Comparison of ENCODE assay signal across 7 cellular contexts in genomic region chr19:35468637-35469036, GRCh38. TPM values are rescaled to one million over a fixed set of nuclear protein-coding genes. Genes with fewer than 3 reads are reported as not detected.
DNase-seq lines count a peak whose midpoint lies in the region; ATAC-seq and TF ChIP-seq lines count a peak whose summit lies in the region.

No MANE protein-coding gene starts in this region.

- no peak overlapping the region for H3K14ac ChIP-seq in H9 (ENCODE audit: insufficient read depth, low read length)

- no peak overlapping the region for H3T11ph ChIP-seq in H9 (ENCODE audit: low read length)

- H3K36me3 Mint-ChIP-seq in H9 (ENCODE audit: insufficient read depth in 1 of 3, low read depth in 3 of 3): no peaks in the 10 kb centered on the region

- H3K79me2 ChIP-seq in H9 (ENCODE audit: insufficient read depth, low read length) (no peaks in the 10 kb centered on the region), parathyroid adenoma (no peaks in the 10 kb centered on the region)

- H3K27me3 ChIP-seq in GM06990 (replicated peaks; ENCODE audit: control insufficient read depth, insufficient read depth, low read length): no peaks in the 10 kb centered on the region
- H3K27me3 ChIP-seq in H9 (ENCODE audit: insufficient read depth, low read length): no peaks in the 10 kb centered on the region
- H3K27me3 ChIP-seq in parathyroid adenoma (ENCODE audit: control insufficient read depth, insufficient read depth, low read length): no peaks in the 10 kb centered on the region
- H3K27me3 ChIP-seq in gastroesophageal sphincter: peaks cover 33% of the 10 kb centered on the region

- no peak overlapping the region for H4K5ac ChIP-seq in H9 (ENCODE audit: insufficient read length, low read depth, low read length)

- no peak overlapping the region for H3K18ac ChIP-seq in H9 (ENCODE audit: insufficient read length, low read depth, low read length)

- peaks cover 20% of the 10 kb centered on the region in 2 experiments for H3K4me1 Mint-ChIP-seq in H9

- no peak overlapping the region for H2BK15ac ChIP-seq in H9 (ENCODE audit: low read depth, low read length)

- no peaks in the 10 kb centered on the region for H3K23me2 ChIP-seq in H9 (ENCODE audit: insufficient read length, low read depth, low read length, poor library complexity, severe bottlenecking)

- no peak for TF ChIP-seq POLR2A in gastroesophageal sphincter (IDR thresholded peaks at IDR 0.05)

- no peak overlapping the region for H3K4me3 ChIP-seq in GM06990 (replicated peaks; ENCODE audit: low read depth, low read length)
- no peak overlapping the region for H3K4me3 ChIP-seq in parathyroid adenoma (ENCODE audit: low read depth, low read length)
- H3K4me3 ChIP-seq in gastroesophageal sphincter: no peak overlapping the region

- H4K8ac ChIP-seq in H9 (replicated peaks; ENCODE audit: insufficient read length, low read depth, low read length): no peak overlapping the region

- no peak overlapping the region for H2BK120ac ChIP-seq in H9 (ENCODE audit: low read depth, low read length, poor library complexity, severe bottlenecking)

- no peaks in the 10 kb centered on the region for H3K9me3 Mint-ChIP-seq in H9

- H3K23ac ChIP-seq in H9 (ENCODE audit: insufficient read length, low read depth, low read length): no peak overlapping the region

- H2BK20ac ChIP-seq in H9 (ENCODE audit: low read depth, low read length, poor library complexity, severe bottlenecking): no peak overlapping the region

- no peaks in the 10 kb centered on the region for H3K4me1 ChIP-seq in H9 (ENCODE audit: insufficient read depth, low read length)
- peaks cover 5% of the 10 kb centered on the region for H3K4me1 ChIP-seq in parathyroid adenoma
- H3K4me1 ChIP-seq in gastroesophageal sphincter: no peaks in the 10 kb centered on the region

- H3K27ac Mint-ChIP-seq in H9: no peak overlapping the region

- H3K79me1 ChIP-seq in H9 (ENCODE audit: insufficient read depth, low read depth, low read length, poor library complexity, severe bottlenecking): no peaks in the 10 kb centered on the region

- TF ChIP-seq CTCF in GM06990 (IDR thresholded peaks at IDR 0.05; ENCODE audit: insufficient read depth, low read length, poor library complexity, severe bottlenecking): peak; percentile 86
- TF ChIP-seq CTCF in H9 (conservative IDR thresholded peaks at IDR 0.05): peak; percentile 72
- TF ChIP-seq CTCF in parathyroid adenoma (IDR thresholded peaks at IDR 0.05): peak; percentile 89
- peak in 2 of 4 experiments; percentile 27 to 45 for TF ChIP-seq CTCF in gastroesophageal sphincter (IDR thresholded peaks at IDR 0.05)

- H3K9me3 ChIP-seq in H9 (ENCODE audit: control insufficient read depth, low read depth, low read length): no peaks in the 10 kb centered on the region
- no peaks in the 10 kb centered on the region for H3K9me3 ChIP-seq in parathyroid adenoma (ENCODE audit: control insufficient read depth, low read length)
- H3K9me3 ChIP-seq in gastroesophageal sphincter: no peaks in the 10 kb centered on the region

- no peak overlapping the region for H2AK5ac ChIP-seq in H9 (ENCODE audit: insufficient read length, low read length)

- H3K27ac ChIP-seq in H9 (ENCODE audit: insufficient read length, low read depth, low read length) (no peak overlapping the region), parathyroid adenoma (no peak overlapping the region), gastroesophageal sphincter (no peak overlapping the region)

- H3K36me3 ChIP-seq in GM06990 (ENCODE audit: control insufficient read depth, insufficient read depth, low read length): no peaks in the 10 kb centered on the region
- no peaks in the 10 kb centered on the region for H3K36me3 ChIP-seq in parathyroid adenoma (ENCODE audit: control insufficient read depth, insufficient read depth, low read length)
- no peaks in the 10 kb centered on the region for H3K36me3 ChIP-seq in gastroesophageal sphincter

- H2AFZ ChIP-seq in H9 (ENCODE audit: low read length) (no peak overlapping the region), parathyroid adenoma (no peak overlapping the region)

- peaks cover 7% of the 10 kb centered on the region for H3K27me3 Mint-ChIP-seq in H9 (ENCODE audit: low read depth)

- H2BK5ac ChIP-seq in H9 (ENCODE audit: insufficient read length, low read length): no peak overlapping the region

- no peak for ATAC-seq in gastroesophageal sphincter

- WGBS in H9 (ENCODE audit: extremely low coverage, insufficient read length, low lambda C conversion rate): no CpG with 5 or more reads among the region's 2 CpGs
- WGBS in gastroesophageal sphincter (ENCODE audit: low coverage in 1 of 2), 2 donors: 20% methylated on average over 1 of the region's 2 CpGs; no CpG with 5 or more reads in 1 of the 2 donors

- no peak overlapping the region for H4K91ac ChIP-seq in H9 (ENCODE audit: insufficient read length, low read depth, low read length)

- DNase-seq in GM06990 (ENCODE audit: extremely low read depth, insufficient read length): peak; percentile 45
- DNase-seq in H9: peak; percentile 70
- peak; percentile 75 for DNase-seq in NCI-H2227 (lab: John Stamatoyannopoulos, UW; ENCODE audit: unreplicated experiment)
- peak in 2 of 3 experiments; percentile 16 to 17 for DNase-seq in activated CD8-positive, alpha-beta memory T cell treated with anti-CD3 and anti-CD28 coated beads for 48 hours (ENCODE audit: low read depth in 2 of 3, low spot score in 2 of 3)
- DNase-seq in fibroblast of peridontal ligament (ENCODE audit: extremely low read depth): peak; percentile 9

- H3K4me3 Mint-ChIP-seq in H9: no peak overlapping the region

- no peak overlapping the region for H3K4ac ChIP-seq in H9 (ENCODE audit: low read depth, low read length)

- H3K56ac ChIP-seq in H9 (ENCODE audit: insufficient read length, low read depth, low read length): no peak overlapping the region

- H2BK12ac ChIP-seq in H9 (ENCODE audit: insufficient read length, low read depth, low read length): no peak overlapping the region

- no peaks in the 10 kb centered on the region for H4K20me1 ChIP-seq in H9 (ENCODE audit: control insufficient read depth, insufficient read depth, insufficient read length)

- no peak overlapping the region for H3K4me2 ChIP-seq in H9 (ENCODE audit: insufficient read depth, insufficient read length, low read length)
- H3K4me2 ChIP-seq in parathyroid adenoma (ENCODE audit: low read length): no peak overlapping the region

- TF ChIP-seq EP300 in gastroesophageal sphincter (IDR thresholded peaks at IDR 0.05): no peak

- no peak overlapping the region for H3K9ac ChIP-seq in H9 (ENCODE audit: extremely low read depth, insufficient read length, low read length)
- no peak overlapping the region for H3K9ac ChIP-seq in parathyroid adenoma

RNA-seq across cellular contexts. Expression of gene FFAR2, which starts 20.6 kb away (rescaled TPM):
- total RNA-seq in H9 (2021): not detected in 2 replicates
- 1 to 10 TPM in 1 of 4 donors, under 1 TPM in 1, not detected in 2; 0.35 to 1.3 TPM for total RNA-seq in gastroesophageal sphincter

RNA-seq across cellular contexts. Expression of gene KRTDAP, which starts 21.6 kb away (rescaled TPM):
- total RNA-seq in H9 (2021) (0.87 and 1.3 TPM in 2 replicates), gastroesophageal sphincter (not detected)

RNA-seq across cellular contexts. Expression of gene DMKN, which starts 44.8 kb away (rescaled TPM):
- total RNA-seq in H9 (2021) (267 and 278 TPM in 2 replicates), gastroesophageal sphincter (10 to 100 TPM in 2 of 4 donors, 1 to 10 TPM in 2; 5.6 to 20.0 (median 9.0) TPM)

RNA-seq across cellular contexts. Expression of gene SBSN, which starts 59.5 kb away (rescaled TPM):
- total RNA-seq in H9 (2021) (0.15 and 0.24 TPM in 2 replicates), gastroesophageal sphincter (10 to 100 TPM in 1 of 4 donors, 1 to 10 TPM in 2, not detected in 1; 1.0 to 13.4 (median 1.2) TPM)

Comparison
In these comparisons a context has a peak if more than half of its experiments do, and no peak if none do; other contexts are left out.
1. DNase-seq: peak in every context shown above with its lines; median percentile 75 in NCI-H2227; 70 in H9; 45 in GM06990; 16 in activated CD8-positive, alpha-beta memory T cell treated with anti-CD3 and anti-CD28 coated beads for 48 hours; 9 in fibroblast of peridontal ligament.
2. RNA of gene DMKN, which starts 44.8 kb away (total RNA-seq): 267 to 278 TPM in H9; 5.6 to 20.0 TPM in gastroesophageal sphincter; every median in the first group is over 10 times any median in the second.